In the genomic region with DNA sequence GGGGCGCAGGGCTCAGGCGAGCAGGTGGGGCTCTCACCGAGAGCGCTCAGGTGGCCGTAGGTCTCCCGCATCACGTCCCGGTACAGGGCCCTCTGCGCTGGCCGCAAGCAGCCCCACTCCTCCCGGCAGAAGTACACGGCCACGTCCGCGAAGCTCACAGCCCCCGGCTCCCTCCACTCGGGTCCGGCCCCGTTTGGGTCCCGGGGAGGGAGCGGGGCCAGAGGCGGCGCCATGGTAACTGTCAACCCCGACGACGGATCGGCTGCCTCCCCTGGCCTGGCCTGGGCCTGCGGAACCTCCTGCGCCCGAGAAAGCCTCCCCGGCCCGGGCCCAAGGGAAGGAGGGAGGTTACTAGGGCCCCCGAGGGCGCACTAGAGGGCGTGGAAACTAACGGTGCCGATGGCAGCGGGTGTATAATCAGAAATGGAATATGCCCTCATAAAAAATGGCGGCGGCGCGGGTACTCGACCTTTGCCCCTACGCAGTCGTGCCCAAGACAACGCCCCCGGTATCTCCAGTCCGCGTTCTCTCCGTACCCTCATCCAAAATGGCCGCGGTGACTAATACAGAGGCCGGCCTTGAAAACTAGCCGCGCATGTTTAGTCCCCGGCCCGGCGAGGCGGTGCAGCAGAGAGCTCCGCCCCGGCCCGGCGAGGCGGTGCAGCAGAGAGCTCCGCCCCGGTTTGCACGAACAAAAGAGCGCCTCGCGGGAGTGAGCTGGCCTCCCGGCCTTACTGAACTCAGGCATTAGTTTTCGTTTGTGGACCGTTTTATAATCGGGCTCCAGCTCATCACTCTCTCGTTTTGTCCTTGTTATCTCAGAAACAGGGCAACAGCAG, we compare ENCODE assay signal across 8 cellular contexts. TPM values are rescaled to one million over a fixed set of nuclear protein-coding genes. Genes with fewer than 3 reads are reported as not detected.
DNase-seq lines count a peak whose midpoint lies in the region; ATAC-seq and TF ChIP-seq lines count a peak whose summit lies in the region.

ZNF764 (minus strand) TSS at position 425 of the 839 bp plus-strand sequence; CDS start at position 233, 192 bp downstream.

- H3K4me1 ChIP-seq in CD4-positive, CD25-positive, alpha-beta regulatory T cell (ENCODE audit: control insufficient read depth, insufficient read depth, low read length, poor library complexity, severe bottlenecking): peaks cover 46% of the 10 kb centered on the region
- H3K4me1 ChIP-seq in liver (ENCODE audit: control insufficient read depth in 4 of 4, insufficient read depth in 4 of 4, low read length in 3 of 4): peaks cover 2 to 20% (median 11%) of the 10 kb centered on the region in 4 donors

- peak within 1 kb of the TSS; percentile 95 for H3K27ac ChIP-seq in CD4-positive, CD25-positive, alpha-beta regulatory T cell (ENCODE audit: insufficient read depth, low read length, poor library complexity, severe bottlenecking)
- H3K27ac ChIP-seq in liver (ENCODE audit: low read depth in 1 of 2, low read length in 2 of 2): peak within 1 kb of the TSS; percentile 91 to 94

- peak within 1 kb of the TSS; percentile 72 for H3K4me3 ChIP-seq in CD4-positive, CD25-positive, alpha-beta regulatory T cell (ENCODE audit: low read depth, low read length)
- H3K4me3 ChIP-seq in liver (ENCODE audit: low read depth in 1 of 3, low read length in 3 of 3): peak within 1 kb of the TSS; percentile 68 to 83 (median 68)

- H3K9ac ChIP-seq in liver (ENCODE audit: low read depth in 1 of 2, low read length in 2 of 2): peak within 1 kb of the TSS; percentile 44 to 52

- H3K27me3 Mint-ChIP-seq in CD4-positive, CD25-positive, alpha-beta regulatory T cell: no peaks in the 10 kb centered on the region

- no peak for TF ChIP-seq CTCF in liver (IDR thresholded peaks at IDR 0.05; ENCODE audit: low read depth, low read length, missing input control)

- H3K4me3 Mint-ChIP-seq in CD4-positive, CD25-positive, alpha-beta regulatory T cell: peak within 1 kb of the TSS; percentile 83 to 93 (median 89)

- H3K9me3 ChIP-seq in CD4-positive, CD25-positive, alpha-beta regulatory T cell (ENCODE audit: control insufficient read depth in 2 of 2, low read length in 2 of 2): no peaks in the 10 kb centered on the region
- no peaks in the 10 kb centered on the region for H3K9me3 ChIP-seq in liver (ENCODE audit: control insufficient read depth in 4 of 4, low read length in 3 of 4)

- DNase-seq in CD4-positive, CD25-positive, alpha-beta regulatory T cell: peak; percentile 95 to 99 (median 95)
- DNase-seq in NCI-H82 (lab: John Stamatoyannopoulos, UW) (peak; percentile 98), dermis blood vessel endothelial cell (peak; percentile 99)
- DNase-seq in activated CD4-positive, alpha-beta T cell treated with anti-CD3 and anti-CD28 coated beads, Interleukin-2, amount 50 U/mL, for 48 hours: peak; percentile 97 to 98
- DNase-seq in stimulated activated CD4-positive, alpha-beta T cell treated with anti-CD3 and anti-CD28 coated beads, Interleukin-4, amount 100 ng/mL, for 24 hours: peak; percentile 98

- peaks cover 16% of the 10 kb centered on the region for H3K36me3 Mint-ChIP-seq in CD4-positive, CD25-positive, alpha-beta regulatory T cell

- ATAC-seq in CD4-positive, CD25-positive, alpha-beta regulatory T cell (ENCODE audit: low read depth in 2 of 2): peak; percentile 93 to 95
- ATAC-seq in GM19395 (IDR thresholded peaks at IDR 0.05; ENCODE audit: unreplicated experiment) (peak; percentile 91), HG03565 (IDR thresholded peaks at IDR 0.05; ENCODE audit: unreplicated experiment) (peak; percentile 76)

- H3K9me3 Mint-ChIP-seq in CD4-positive, CD25-positive, alpha-beta regulatory T cell: no peaks in the 10 kb centered on the region

- H3K27ac Mint-ChIP-seq in CD4-positive, CD25-positive, alpha-beta regulatory T cell: peak within 1 kb of the TSS; percentile 93 to 95 (median 95)

- WGBS in liver: under 1% methylated on average over 75 of the region's 75 CpGs

- H3K36me3 ChIP-seq in CD4-positive, CD25-positive, alpha-beta regulatory T cell (ENCODE audit: control insufficient read depth, insufficient read depth, low read length): peaks cover 17% of the 10 kb centered on the region
- H3K36me3 ChIP-seq in liver (ENCODE audit: control insufficient read depth in 4 of 4, insufficient read depth in 3 of 4, low read depth in 1 of 4, low read length in 3 of 4): peaks cover 5 to 11% (median 6%) of the 10 kb centered on the region in 4 donors

- H3K27me3 ChIP-seq in CD4-positive, CD25-positive, alpha-beta regulatory T cell (ENCODE audit: control insufficient read depth, insufficient read depth, low read length): no peaks in the 10 kb centered on the region
- H3K27me3 ChIP-seq in liver (ENCODE audit: control insufficient read depth in 4 of 4, insufficient read depth in 4 of 4, low read length in 3 of 4): no peaks in the 10 kb centered on the region

- peaks cover 6 to 52% (median 22%) of the 10 kb centered on the region in 4 donors for H3K4me1 Mint-ChIP-seq in CD4-positive, CD25-positive, alpha-beta regulatory T cell

- peak; percentile 58 to 65 for TF ChIP-seq RAD21 in liver (IDR thresholded peaks at IDR 0.05)

TF ChIP-seq in liver, 16 proteins besides CTCF, POLR2A, EP300 and RAD21:
- TF ChIP-seq RXRA (IDR thresholded peaks at IDR 0.05): peak; percentile 67 to 77
- TF ChIP-seq SP1 (IDR thresholded peaks at IDR 0.05): peak; percentile 93
- TF ChIP-seq EGR1 (IDR thresholded peaks at IDR 0.05; ENCODE audit: low read depth in 2 of 2): peak; percentile 94 to 96
- TF ChIP-seq, protein P1, sequence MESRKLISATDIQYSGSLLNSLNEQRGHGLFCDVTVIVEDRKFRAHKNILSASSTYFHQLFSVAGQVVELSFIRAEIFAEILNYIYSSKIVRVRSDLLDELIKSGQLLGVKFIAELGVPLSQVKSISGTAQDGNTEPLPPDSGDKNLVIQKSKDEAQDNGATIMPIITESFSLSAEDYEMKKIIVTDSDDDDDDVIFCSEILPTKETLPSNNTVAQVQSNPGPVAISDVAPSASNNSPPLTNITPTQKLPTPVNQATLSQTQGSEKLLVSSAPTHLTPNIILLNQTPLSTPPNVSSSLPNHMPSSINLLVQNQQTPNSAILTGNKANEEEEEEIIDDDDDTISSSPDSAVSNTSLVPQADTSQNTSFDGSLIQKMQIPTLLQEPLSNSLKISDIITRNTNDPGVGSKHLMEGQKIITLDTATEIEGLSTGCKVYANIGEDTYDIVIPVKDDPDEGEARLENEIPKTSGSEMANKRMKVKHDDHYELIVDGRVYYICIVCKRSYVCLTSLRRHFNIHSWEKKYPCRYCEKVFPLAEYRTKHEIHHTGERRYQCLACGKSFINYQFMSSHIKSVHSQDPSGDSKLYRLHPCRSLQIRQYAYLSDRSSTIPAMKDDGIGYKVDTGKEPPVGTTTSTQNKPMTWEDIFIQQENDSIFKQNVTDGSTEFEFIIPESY (IDR thresholded peaks at IDR 0.05): peak; percentile 95
- peak; percentile 79 for TF ChIP-seq MAX (IDR thresholded peaks at IDR 0.05)
- peak; percentile 47 to 76 for TF ChIP-seq GABPA (IDR thresholded peaks at IDR 0.05 in 1 of 2, conservative IDR thresholded peaks at IDR 0.05 in 1 of 2)
- TF ChIP-seq, protein P2, sequence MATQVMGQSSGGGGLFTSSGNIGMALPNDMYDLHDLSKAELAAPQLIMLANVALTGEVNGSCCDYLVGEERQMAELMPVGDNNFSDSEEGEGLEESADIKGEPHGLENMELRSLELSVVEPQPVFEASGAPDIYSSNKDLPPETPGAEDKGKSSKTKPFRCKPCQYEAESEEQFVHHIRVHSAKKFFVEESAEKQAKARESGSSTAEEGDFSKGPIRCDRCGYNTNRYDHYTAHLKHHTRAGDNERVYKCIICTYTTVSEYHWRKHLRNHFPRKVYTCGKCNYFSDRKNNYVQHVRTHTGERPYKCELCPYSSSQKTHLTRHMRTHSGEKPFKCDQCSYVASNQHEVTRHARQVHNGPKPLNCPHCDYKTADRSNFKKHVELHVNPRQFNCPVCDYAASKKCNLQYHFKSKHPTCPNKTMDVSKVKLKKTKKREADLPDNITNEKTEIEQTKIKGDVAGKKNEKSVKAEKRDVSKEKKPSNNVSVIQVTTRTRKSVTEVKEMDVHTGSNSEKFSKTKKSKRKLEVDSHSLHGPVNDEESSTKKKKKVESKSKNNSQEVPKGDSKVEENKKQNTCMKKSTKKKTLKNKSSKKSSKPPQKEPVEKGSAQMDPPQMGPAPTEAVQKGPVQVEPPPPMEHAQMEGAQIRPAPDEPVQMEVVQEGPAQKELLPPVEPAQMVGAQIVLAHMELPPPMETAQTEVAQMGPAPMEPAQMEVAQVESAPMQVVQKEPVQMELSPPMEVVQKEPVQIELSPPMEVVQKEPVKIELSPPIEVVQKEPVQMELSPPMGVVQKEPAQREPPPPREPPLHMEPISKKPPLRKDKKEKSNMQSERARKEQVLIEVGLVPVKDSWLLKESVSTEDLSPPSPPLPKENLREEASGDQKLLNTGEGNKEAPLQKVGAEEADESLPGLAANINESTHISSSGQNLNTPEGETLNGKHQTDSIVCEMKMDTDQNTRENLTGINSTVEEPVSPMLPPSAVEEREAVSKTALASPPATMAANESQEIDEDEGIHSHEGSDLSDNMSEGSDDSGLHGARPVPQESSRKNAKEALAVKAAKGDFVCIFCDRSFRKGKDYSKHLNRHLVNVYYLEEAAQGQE (IDR thresholded peaks at IDR 0.05): peak; percentile 90
- peak; percentile 85 to 91 for TF ChIP-seq HNF4A (conservative IDR thresholded peaks at IDR 0.05)
- TF ChIP-seq TAF1 (conservative IDR thresholded peaks at IDR 0.05): peak; percentile 55
- TF ChIP-seq HNF4G (IDR thresholded peaks at IDR 0.05): peak; percentile 80
- peak; percentile 98 for TF ChIP-seq NR2F2 (IDR thresholded peaks at IDR 0.05)
- peak; percentile 71 for TF ChIP-seq FOXA1 (IDR thresholded peaks at IDR 0.05)
- TF ChIP-seq FOXA2 (IDR thresholded peaks at IDR 0.05): peak; percentile 9
- TF ChIP-seq YY1 (IDR thresholded peaks at IDR 0.05): peak; percentile 100
- TF ChIP-seq, protein P3, sequence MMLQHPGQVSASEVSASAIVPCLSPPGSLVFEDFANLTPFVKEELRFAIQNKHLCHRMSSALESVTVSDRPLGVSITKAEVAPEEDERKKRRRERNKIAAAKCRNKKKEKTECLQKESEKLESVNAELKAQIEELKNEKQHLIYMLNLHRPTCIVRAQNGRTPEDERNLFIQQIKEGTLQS (IDR thresholded peaks at IDR 0.05): peak; percentile 93
- TF ChIP-seq JUND (IDR thresholded peaks at IDR 0.05): peak; percentile 96 to 97

RNA-seq across cellular contexts. Expression of gene ZNF764, which starts in this region (rescaled TPM):
- total RNA-seq in CD4-positive, CD25-positive, alpha-beta regulatory T cell: 15.6 TPM
- polyA plus RNA-seq in CD4-positive, CD25-positive, alpha-beta regulatory T cell: 1 to 10 TPM; 4.8 to 6.5 (median 5.7) TPM
- total RNA-seq in dermis blood vessel endothelial cell (4.4 and 4.8 TPM in 2 replicates), liver (1 to 10 TPM; 5.0 to 6.8 TPM)
- polyA plus RNA-seq in liver: 1 to 10 TPM; 1.6 to 3.4 TPM

Comparison
In these comparisons a context has a peak if more than half of its experiments do, and no peak if none do; other contexts are left out.
1. Peak in every context shown above with its lines: DNase-seq, ATAC-seq, H3K4me3 ChIP-seq and H3K27ac ChIP-seq.